In the genomic region with DNA sequence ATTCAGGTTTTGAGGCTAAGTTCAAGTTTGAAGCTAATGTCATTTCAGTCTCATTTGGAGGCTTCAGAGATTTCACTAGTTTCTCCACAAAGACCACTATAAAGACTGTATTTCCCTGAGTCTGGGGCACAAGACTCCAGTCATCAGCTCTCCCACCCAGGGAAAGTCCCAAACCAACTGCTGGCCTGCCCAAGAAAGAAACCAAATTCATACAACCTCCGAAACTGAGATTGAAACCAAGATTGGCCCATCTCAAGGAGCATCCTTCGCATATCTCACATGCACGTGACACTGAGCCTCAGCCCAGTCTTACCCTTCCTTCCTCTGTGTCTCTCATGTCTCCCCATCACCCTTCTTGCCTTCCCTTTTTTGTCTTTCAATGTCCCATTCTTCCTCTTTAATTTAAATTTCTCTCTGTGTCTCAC, we compare ENCODE assay signal across 9 cellular contexts. TPM values are rescaled to one million over a fixed set of nuclear protein-coding genes. Genes with fewer than 3 reads are reported as not detected.
DNase-seq lines count a peak whose midpoint lies in the region; ATAC-seq, FAIRE-seq and TF ChIP-seq lines count a peak whose summit lies in the region.
"Had no signal": no experiment of that assay in that cellular context is flagged by ENCODE, and none has a peak within 500 bp of the region (broad histone marks: within the 10 kb centered on the region; RNA-seq: fewer than 3 reads in every experiment).

No MANE protein-coding gene starts in this region.

- ATAC-seq in GM21423 (IDR thresholded peaks at IDR 0.05; ENCODE audit: unreplicated experiment), result peak; percentile 60

- H3K4me3 ChIP-seq in transverse colon, result no peak overlapping the region

- TF ChIP-seq CTCF in transverse colon (IDR thresholded peaks at IDR 0.05), result no peak

- H3K4me1 Mint-ChIP-seq in IgD-negative memory B cell, result peaks cover 34 to 63% (median 63%) of the 10 kb centered on the region in 3 donors

- no peak for DNase-seq in GM12891 (ENCODE audit: insufficient read length, low spot score)
- DNase-seq in activated effector memory CD4-positive, alpha-beta T cell treated with Interleukin-2 at 50 U/mL for 16 hours, result peak; percentile 53
- peak; percentile 55 for DNase-seq in transverse colon
- no peak for DNase-seq in NCI-H146 treated with DMSO at 0.1 percent for 48 hours (lab: John Stamatoyannopoulos, UW; ENCODE audit: unreplicated experiment)
- DNase-seq in AG20443 (ENCODE audit: low spot score), result no peak
- DNase-seq in mesenteric fat pad (ENCODE audit: low spot score), result no peak

- in situ Hi-C loops in transverse colon (cut with MboI; ENCODE audit: low pct_ligation_motif_present in 1 of 4, low pct_unique_long_range_greater_than_20kb in 1 of 4, low sequenced_read_pairs in 3 of 4), result no loop called here

- H3K27me3 Mint-ChIP-seq in IgD-negative memory B cell, result no peaks in the 10 kb centered on the region

- H3K9me3 Mint-ChIP-seq in IgD-negative memory B cell, result no peaks in the 10 kb centered on the region

- intact Hi-C loops in transverse colon (cut with DNase I; ENCODE audit: low total_unique reads), result no loop called here

- H3K4me3 Mint-ChIP-seq in IgD-negative memory B cell, result peak overlapping the region; percentile 19 to 85 (median 41)

- WGBS in transverse colon (ENCODE audit: low coverage in 1 of 2), 2 donors, result 43 to 64% methylated on average over 2 to 3 of the region's 3 CpGs

- no peak for TF ChIP-seq EP300 in transverse colon (IDR thresholded peaks at IDR 0.05; ENCODE audit: low read depth)

- TF ChIP-seq POLR2A in GM12891 (IDR thresholded peaks at IDR 0.05; ENCODE audit: low read depth, low read length) (peak; percentile 38; the same call in 1 of the 2 replicates), transverse colon (IDR thresholded peaks at IDR 0.05) (no peak)

- H3K9me3 ChIP-seq in transverse colon, result no peaks in the 10 kb centered on the region

- peak overlapping the region; percentile 51 to 99 (median 93) for H3K27ac Mint-ChIP-seq in IgD-negative memory B cell

- H3K4me1 ChIP-seq in transverse colon, result peaks cover 0 to 5% (median 0%) of the 10 kb centered on the region in 4 donors
- H3K4me1 ChIP-seq: parathyroid adenoma had no signal

- peaks cover 5% of the 10 kb centered on the region for H3K27me3 ChIP-seq in transverse colon

- FAIRE-seq in GM12891 (lab: Jason Lieb, UNC), result peak; percentile 99

- H3K36me3 Mint-ChIP-seq in IgD-negative memory B cell, result peaks cover 6% of the 10 kb centered on the region

- H3K27ac ChIP-seq in transverse colon, result no peak overlapping the region
- H3K27ac ChIP-seq: parathyroid adenoma had no signal

- H3K36me3 ChIP-seq in transverse colon, result no peaks in the 10 kb centered on the region

TF ChIP-seq in GM12891, 5 proteins besides CTCF, POLR2A, EP300 and RAD21:
- TF ChIP-seq TAF1 (IDR thresholded peaks at IDR 0.05; ENCODE audit: low read depth, low read length) (no peak), POLR2AphosphoS5 (IDR thresholded peaks at IDR 0.05; ENCODE audit: low read depth, low read length) (0 out of 2 replicates have a peak, but pooled peaks have one; percentile 29), SPI1 (IDR thresholded peaks at IDR 0.05; ENCODE audit: low read depth, low read length) (peak; percentile 70), POU2F2 (IDR thresholded peaks at IDR 0.05; ENCODE audit: low read depth, low read length) (peak; percentile 73)

RNA-seq across cellular contexts. Expression of gene LTA, which starts 3.5 kb away (rescaled TPM):
- 268 TPM for polyA plus RNA-seq in GM12891 (2012; ENCODE audit: low read depth, missing spikeins)
- 16.3 TPM for polyA plus RNA-seq in IgD-negative memory B cell
- total RNA-seq in transverse colon, result not detected
- total RNA-seq in mesenteric fat pad, result not detected

RNA-seq across cellular contexts. Expression of gene TNF, which starts 6.8 kb away (rescaled TPM):
- 36.5 TPM for polyA plus RNA-seq in GM12891 (2012; ENCODE audit: low read depth, missing spikeins)
- polyA plus RNA-seq in IgD-negative memory B cell, result 6.4 TPM
- 1 to 10 TPM in 1 of 4 donors, under 1 TPM in 1, not detected in 2; 0.41 to 1.1 TPM for total RNA-seq in transverse colon
- total RNA-seq in mesenteric fat pad, result 1.2 TPM

RNA-seq across cellular contexts. Expression of gene LTB, which starts 13.7 kb away (rescaled TPM):
- polyA plus RNA-seq in GM12891 (2012; ENCODE audit: low read depth, missing spikeins), result 172 TPM
- polyA plus RNA-seq in IgD-negative memory B cell, result 2,767 TPM
- total RNA-seq in transverse colon (10 to 100 TPM in 1 of 4 donors, 1 to 10 TPM in 1, not detected in 2; 7.6 to 34.8 TPM), mesenteric fat pad (1.4 TPM)

RNA-seq across cellular contexts. Expression of gene LST1, which starts 17.5 kb away (rescaled TPM):
- 45.5 TPM for polyA plus RNA-seq in GM12891 (2012; ENCODE audit: low read depth, missing spikeins)
- 20.5 TPM for polyA plus RNA-seq in IgD-negative memory B cell
- total RNA-seq in transverse colon, result 1 to 10 TPM in 3 of 4 donors, not detected in 1; 1.1 to 7.6 (median 1.9) TPM
- 23.8 TPM for total RNA-seq in mesenteric fat pad

RNA-seq across cellular contexts. Expression of gene NFKBIL1, which starts 21.1 kb away (rescaled TPM):
- 19.8 TPM for polyA plus RNA-seq in GM12891 (2012; ENCODE audit: low read depth, missing spikeins)
- polyA plus RNA-seq in IgD-negative memory B cell, result 11.5 TPM
- 10 to 100 TPM; 13.7 to 29.5 (median 22.9) TPM for total RNA-seq in transverse colon
- 11.4 TPM for total RNA-seq in mesenteric fat pad

Comparison
In these comparisons a context has a peak if more than half of its experiments do, and no peak if none do; other contexts are left out.
1. DNase-seq: peak in activated effector memory CD4-positive, alpha-beta T cell treated with Interleukin-2 at 50 U/mL for 16 hours (single experiment) and transverse colon (single experiment); none in GM12891 (single experiment), NCI-H146 treated with DMSO at 0.1 percent for 48 hours (single experiment), AG20443 (single experiment) and mesenteric fat pad (single experiment).